Comparison of ENCODE assay signal across 7 cellular contexts in the genomic region with DNA sequence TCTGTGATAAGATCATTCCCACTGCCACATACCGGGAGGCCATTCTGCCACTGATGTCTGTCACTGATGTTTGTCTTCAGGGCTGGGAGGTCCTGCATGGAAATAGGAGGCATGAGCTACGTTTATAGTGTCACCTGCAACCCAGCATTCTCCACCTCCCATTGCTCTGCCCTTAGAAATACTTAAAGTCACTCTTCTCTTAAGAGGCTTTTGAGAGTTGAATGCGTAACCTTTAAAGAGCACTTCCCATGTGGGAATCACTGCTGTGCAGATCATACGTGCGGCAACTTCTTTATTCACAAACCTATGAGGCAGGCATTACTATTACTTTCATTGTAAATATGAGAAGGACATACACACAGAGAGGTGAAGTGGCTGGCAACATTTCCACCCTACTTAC. TPM values are rescaled to one million over a fixed set of nuclear protein-coding genes. Genes with fewer than 3 reads are reported as not detected.
"Had no signal": no experiment of that assay in that cellular context is flagged by ENCODE, and none has a peak within 500 bp of the region (broad histone marks: within the 10 kb centered on the region; RNA-seq: fewer than 3 reads in every experiment).

Gene VN1R4 (minus strand): TSS at position 101 of the 400 bp plus-strand sequence. CDS start 58 bp downstream, at position 43.

RNA-seq across cellular contexts. Expression of gene VN1R4, which starts in this region (rescaled TPM):
- total RNA-seq: LHCN-M2, MCF 10A, PC-3, Peyer's patch, Right ventricle myocardium superior, SJSA1 had no signal
- polyA plus RNA-seq: SK-N-SH had no signal
